In genomic region chr5:42586625-42587024, GRCh38 we compare ENCODE assay signal across 1 cellular context.
TF ChIP-seq lines count a peak whose summit lies in the region.

No MANE protein-coding gene starts in this region.

TF ChIP-seq in K562, 482 proteins besides CTCF, POLR2A, EP300 and RAD21 (continued from another document and continues in another):
- TF ChIP-seq ZNF280B (CRISPR knock-in tag; IDR thresholded peaks at IDR 0.05) = no peak
- peak; percentile 91 for TF ChIP-seq DPF2 (IDR thresholded peaks at IDR 0.05)
- no peak for TF ChIP-seq CCAR2 (IDR thresholded peaks at IDR 0.05; ENCODE audit: low read depth, low read length)
- no peak for TF ChIP-seq THAP12 (CRISPR knock-in tag; IDR thresholded peaks at IDR 0.05)
- peak; percentile 53 for TF ChIP-seq TCF3 (CRISPR knock-in tag; IDR thresholded peaks at IDR 0.05)
- no peak for TF ChIP-seq BCL6 (CRISPR knock-in tag; IDR thresholded peaks at IDR 0.05)
- TF ChIP-seq MNT (conservative IDR thresholded peaks at IDR 0.05) = peak; percentile 86 to 87
- TF ChIP-seq REST (CRISPR knock-in tag; IDR thresholded peaks at IDR 0.05; ENCODE audit: low read depth) = no peak
- no peak for TF ChIP-seq KLF13 (tag; IDR thresholded peaks at IDR 0.05; ENCODE audit: borderline replicate concordance, low read depth)
- TF ChIP-seq SUPT5H (IDR thresholded peaks at IDR 0.05) = no peak
- TF ChIP-seq USF1 (CRISPR knock-in tag; IDR thresholded peaks at IDR 0.05) = no peak
- TF ChIP-seq SMARCA4 (IDR thresholded peaks at IDR 0.05) = peak; percentile 77
- TF ChIP-seq BRCA1 (IDR thresholded peaks at IDR 0.05) = no peak
- TF ChIP-seq BRCA1 (CRISPR knock-in tag; IDR thresholded peaks at IDR 0.05) = no peak
- no peak for TF ChIP-seq THRB (CRISPR knock-in tag; conservative IDR thresholded peaks at IDR 0.05)
- no peak for TF ChIP-seq GMEB1 (CRISPR knock-in tag; IDR thresholded peaks at IDR 0.05)
- no peak for TF ChIP-seq EZH2 (IDR thresholded peaks at IDR 0.05; ENCODE audit: borderline replicate concordance, low read depth, low read length)
- TF ChIP-seq ZNF143 (CRISPR knock-in tag; IDR thresholded peaks at IDR 0.05) = no peak
- no peak for TF ChIP-seq MCM7 (IDR thresholded peaks at IDR 0.05)
- TF ChIP-seq RUNX1 (IDR thresholded peaks at IDR 0.05; ENCODE audit: low read depth) = no peak
- TF ChIP-seq MEIS2 (IDR thresholded peaks at IDR 0.05; ENCODE audit: partially characterized antibody) = peak; percentile 86
- no peak for TF ChIP-seq PHF8 (IDR thresholded peaks at IDR 0.05; ENCODE audit: borderline replicate concordance, low read length)
- no peak for TF ChIP-seq DLX4 (CRISPR knock-in tag; IDR thresholded peaks at IDR 0.05)
- peak; percentile 81 for TF ChIP-seq NUFIP1 (IDR thresholded peaks at IDR 0.05; ENCODE audit: partially characterized antibody)
- no peak for TF ChIP-seq ZKSCAN8 (CRISPR knock-in tag; IDR thresholded peaks at IDR 0.05)
- no peak for TF ChIP-seq ZNF121 (CRISPR knock-in tag; conservative IDR thresholded peaks at IDR 0.05)
- TF ChIP-seq ZNF274 (IDR thresholded peaks at IDR 0.05; ENCODE audit: borderline replicate concordance, low read depth, low read length) = no peak
- TF ChIP-seq ZNF740 (CRISPR knock-in tag; IDR thresholded peaks at IDR 0.05) = no peak
- no peak for TF ChIP-seq ZNF740 (tag; IDR thresholded peaks at IDR 0.05)
- TF ChIP-seq ZNF707 (CRISPR knock-in tag; conservative IDR thresholded peaks at IDR 0.05) = no peak
- TF ChIP-seq ESRRB (CRISPR knock-in tag; IDR thresholded peaks at IDR 0.05; ENCODE audit: borderline replicate concordance) = no peak
- TF ChIP-seq MAFF (IDR thresholded peaks at IDR 0.05; ENCODE audit: low read length) = peak; percentile 53
- TF ChIP-seq ZNF277 (CRISPR knock-in tag; IDR thresholded peaks at IDR 0.05; ENCODE audit: borderline replicate concordance) = no peak
- TF ChIP-seq FOXP1 (CRISPR knock-in tag; IDR thresholded peaks at IDR 0.05) = no peak
- no peak for TF ChIP-seq ZFP30 (CRISPR knock-in tag; IDR thresholded peaks at IDR 0.05; ENCODE audit: borderline replicate concordance)
- peak; percentile 27; the same call in 1 of the 2 replicates for TF ChIP-seq ZKSCAN1 (IDR thresholded peaks at IDR 0.05; ENCODE audit: low read depth, low read length)
- no peak for TF ChIP-seq ZEB2 (IDR thresholded peaks at IDR 0.05)
- TF ChIP-seq MTA2 (IDR thresholded peaks at IDR 0.05; ENCODE audit: low read depth) = no peak
- no peak for TF ChIP-seq ELK1 (CRISPR knock-in tag; IDR thresholded peaks at IDR 0.05)
- 0 out of 2 replicates have a peak, but pooled peaks have one; percentile 46 for TF ChIP-seq OTX1 (CRISPR knock-in tag; IDR thresholded peaks at IDR 0.05)
- no peak for TF ChIP-seq ZNF696 (CRISPR knock-in tag; conservative IDR thresholded peaks at IDR 0.05)
- TF ChIP-seq POLR2G (IDR thresholded peaks at IDR 0.05; ENCODE audit: low read depth, low read length) = no peak
- TF ChIP-seq ZFX (CRISPR knock-in tag; IDR thresholded peaks at IDR 0.05) = no peak
- TF ChIP-seq YBX1 (IDR thresholded peaks at IDR 0.05) = no peak
- TF ChIP-seq USF2 (CRISPR knock-in tag; IDR thresholded peaks at IDR 0.05) = peak; percentile 30; the same call in 1 of the 2 replicates
- no peak for TF ChIP-seq POLR3G (IDR thresholded peaks at IDR 0.05; ENCODE audit: extremely low read depth, insufficient read length, insufficient replicate concordance)
- peak in 1 of 2 experiments; percentile 26; a peak in 1 of 4 replicates for TF ChIP-seq TRIM24 (IDR thresholded peaks at IDR 0.05)
- no peak for TF ChIP-seq SREBF2 (CRISPR knock-in tag; IDR thresholded peaks at IDR 0.05)
- TF ChIP-seq E2F1 (CRISPR knock-in tag; IDR thresholded peaks at IDR 0.05) = no peak
- no peak for TF ChIP-seq PHTF2 (CRISPR knock-in tag; IDR thresholded peaks at IDR 0.05)
